ENCODE assay signal across 1 cellular context in genomic region chr18:9428862-9429661, GRCh38.
TF ChIP-seq lines count a peak whose summit lies in the region.

No MANE protein-coding gene starts in this region.

TF ChIP-seq in K562, 482 proteins besides CTCF, POLR2A, EP300 and RAD21:
- TF ChIP-seq CEBPB (tag; IDR thresholded peaks at IDR 0.05), result 0 out of 2 replicates have a peak, but pooled peaks have one; percentile 30
- TF ChIP-seq CEBPZ (IDR thresholded peaks at IDR 0.05; ENCODE audit: borderline replicate concordance, low read depth, low read length), result no peak
